ENCODE assay signal across 15 cellular contexts in genomic region chr6:52587001-52587400, GRCh38. TPM values are rescaled to one million over a fixed set of nuclear protein-coding genes. Genes with fewer than 3 reads are reported as not detected.
DNase-seq lines count a peak whose midpoint lies in the region; ATAC-seq, FAIRE-seq and TF ChIP-seq lines count a peak whose summit lies in the region.
"Had no signal": no experiment of that assay in that cellular context is flagged by ENCODE, and none has a peak within 500 bp of the region (broad histone marks: within the 10 kb centered on the region; RNA-seq: fewer than 3 reads in every experiment).

No MANE protein-coding gene starts in this region.

- BruUV-seq in K562 (replicated peaks; lab: Mats Ljungman, UMichigan) = no TSS peak

- peak in 1 of 2 experiments; percentile 38; a peak in 1 of 4 replicates for TF ChIP-seq RAD21 in K562 (CRISPR knock-in tag; conservative IDR thresholded peaks at IDR 0.05 in 1 of 2, IDR thresholded peaks at IDR 0.05 in 1 of 2)

- no peak overlapping the region for H3K9ac ChIP-seq in K562 (ENCODE audit: insufficient read depth in 1 of 2, low read depth in 2 of 2, low read length in 2 of 2)

- H4K20me1 ChIP-seq in K562 (replicated peaks; ENCODE audit: control insufficient read depth, insufficient read depth, low read length) = no peaks in the 10 kb centered on the region

- H3K27ac ChIP-seq in HEK293 (ENCODE audit: extremely low read depth, low read depth, low read length) (no peak overlapping the region), K562 (ENCODE audit: extremely low read depth, low read depth, low read length) (no peak overlapping the region)

- peaks cover 26% of the 10 kb centered on the region for H3K4me1 Mint-ChIP-seq in nephron
- H3K4me1 Mint-ChIP-seq in type B pancreatic cell (ENCODE audit: unreplicated experiment) = peaks cover 12% of the 10 kb centered on the region
- H3K4me1 Mint-ChIP-seq: B cell; CD4-positive, CD25-positive, alpha-beta regulatory T cell had no signal

- TF ChIP-seq EP300 in K562 (IDR thresholded peaks at IDR 0.05; ENCODE audit: low read length) = no peak

- ATAC-seq in K562 (no peak; the same call in 2 of the 3 replicates), HG03565 (IDR thresholded peaks at IDR 0.05; ENCODE audit: unreplicated experiment) (no peak)
- ATAC-seq: GM23338 had no signal

- CTCF ChIA-PET in HEK293 (lab: Yijun Ruan, JAX) = interaction anchor here (1.6 kb wide), 1 partner anchor 19 kb away, joined by 4 read pairs; no protein-coding TSS in a partner anchor
- CTCF ChIA-PET in K562 (lab: Yijun Ruan, JAX; ENCODE audit: low intra/inter-chr PET ratio) = interaction anchor here (1.6 kb wide), 1 partner anchor 171 kb away, joined by 4 read pairs; no protein-coding TSS in a partner anchor

- H3K27me3 Mint-ChIP-seq in nephron (ENCODE audit: low read depth) = no peaks in the 10 kb centered on the region
- H3K27me3 Mint-ChIP-seq in type B pancreatic cell = no peaks in the 10 kb centered on the region
- H3K27me3 Mint-ChIP-seq: B cell; CD4-positive, CD25-positive, alpha-beta regulatory T cell had no signal

- H3K36me3 ChIP-seq in BE2C (no peaks in the 10 kb centered on the region), HEK293 (ENCODE audit: control insufficient read depth in 2 of 2, insufficient read depth in 1 of 2, low read length in 2 of 2) (peaks cover 0 to 6% of the 10 kb centered on the region in 2 experiments; a peak in 2 of 3 replicates), K562 (ENCODE audit: control insufficient read depth, insufficient read depth, low read length) (no peaks in the 10 kb centered on the region)

- no peak for DNase-seq in BE2C
- DNase-seq in K562 (ENCODE audit: extremely low read depth in 1 of 4, low spot score in 3 of 4) = no peak
- no peak for DNase-seq in GOT3 (lab: John Stamatoyannopoulos, UW)
- no peak for DNase-seq in type B pancreatic cell (ENCODE audit: extremely low spot score, unreplicated experiment)
- DNase-seq: C1 segment of cervical spinal cord; CD4-positive, CD25-positive, alpha-beta regulatory T cell; DMS153; DMS79; GDM1; H9 had no signal

- no peaks in the 10 kb centered on the region for H3K27me3 ChIP-seq in BE2C
- no peaks in the 10 kb centered on the region; a peak in 1 of 5 replicates for H3K27me3 ChIP-seq in K562 (ENCODE audit: control insufficient read depth in 2 of 2, insufficient read depth in 2 of 2, low read length in 2 of 2)

- H3K4me3 ChIP-seq in BE2C (ENCODE audit: low read depth, low read length) (no peak overlapping the region), HEK293 (ENCODE audit: low read depth, low read length) (no peak overlapping the region), K562 (no peak overlapping the region)
- H3K4me3 ChIP-seq: GM23338 had no signal

- no peaks in the 10 kb centered on the region for H3K9me3 ChIP-seq in BE2C
- H3K9me3 ChIP-seq in HEK293 (ENCODE audit: control insufficient read depth, insufficient read depth, low read depth, low read length) = no peaks in the 10 kb centered on the region
- H3K9me3 ChIP-seq in K562 (replicated peaks; ENCODE audit: control insufficient read depth, insufficient read depth, low read depth, low read length) = no peaks in the 10 kb centered on the region

- 9% methylated on average over 3 of the region's 3 CpGs for WGBS in K562 (ENCODE audit: insufficient coverage, low coverage, missing lambda C conversion rate)

- H3K9me3 Mint-ChIP-seq in nephron = no peaks in the 10 kb centered on the region
- no peaks in the 10 kb centered on the region for H3K9me3 Mint-ChIP-seq in type B pancreatic cell
- H3K9me3 Mint-ChIP-seq: CD4-positive, CD25-positive, alpha-beta regulatory T cell; GM23338; H9 had no signal

- H3K27ac Mint-ChIP-seq in nephron = peak overlapping the region in 2 of 3 experiments; percentile 47 to 61
- no peak overlapping the region for H3K27ac Mint-ChIP-seq in type B pancreatic cell
- H3K27ac Mint-ChIP-seq: B cell; CD4-positive, CD25-positive, alpha-beta regulatory T cell; GM23338; H9 had no signal

- H3K4me2 ChIP-seq in K562 (ENCODE audit: insufficient read depth, low read length) = no peak overlapping the region
- H3K4me2 ChIP-seq: GM23338 had no signal

- H2AFZ ChIP-seq in K562 (ENCODE audit: low read depth, low read length) = no peak overlapping the region
- H2AFZ ChIP-seq: GM23338 had no signal

- in situ Hi-C loops in K562 (cut with MboI) = no loop called here

- H3K36me3 Mint-ChIP-seq in nephron (ENCODE audit: low read depth) (peaks cover 9% of the 10 kb centered on the region), type B pancreatic cell (peaks cover 3% of the 10 kb centered on the region)

- no peaks in the 10 kb centered on the region for H3K79me2 ChIP-seq in K562 (ENCODE audit: control insufficient read depth, insufficient read depth, low read length)

- no peak for TF ChIP-seq POLR2A in K562 (conservative IDR thresholded peaks at IDR 0.05)

- no peak for FAIRE-seq in K562 (lab: Jason Lieb, UNC)

- H3K4me1 ChIP-seq in BE2C = peaks cover 43% of the 10 kb centered on the region
- H3K4me1 ChIP-seq in HEK293 (ENCODE audit: control insufficient read depth, insufficient read depth, low read length) = peaks cover 3% of the 10 kb centered on the region; the same call in 1 of the 2 replicates
- no peaks in the 10 kb centered on the region; a peak in 2 of 5 replicates for H3K4me1 ChIP-seq in K562 (replicated peaks in 1 of 2; ENCODE audit: control insufficient read depth in 2 of 2, insufficient read depth in 2 of 2, low read length in 2 of 2)

- TF ChIP-seq CTCF in BE2C (IDR thresholded peaks at IDR 0.05; ENCODE audit: low read depth, low read length) = peak; percentile 7; the same call in 1 of the 2 replicates
- TF ChIP-seq CTCF in HEK293 (tag by site-specific recombination; IDR thresholded peaks at IDR 0.05) = no peak
- peak in 1 of 3 experiments; percentile 14; a peak in 2 of 6 replicates for TF ChIP-seq CTCF in K562 (IDR thresholded peaks at IDR 0.05 in 2 of 3, conservative IDR thresholded peaks at IDR 0.05 in 1 of 3; ENCODE audit: insufficient read depth in 2 of 3, low read depth in 1 of 3, low read length in 3 of 3)
- TF ChIP-seq CTCF in nephron (IDR thresholded peaks at IDR 0.05; ENCODE audit: unreplicated experiment in 3 of 3) = no peak
- no peak for TF ChIP-seq CTCF in type B pancreatic cell (conservative IDR thresholded peaks at IDR 0.05)

- H3K4me3 Mint-ChIP-seq in nephron (no peak overlapping the region), type B pancreatic cell (no peak overlapping the region)
- H3K4me3 Mint-ChIP-seq: B cell; CD4-positive, CD25-positive, alpha-beta regulatory T cell; GM23338; H9 had no signal

- no peaks in the 10 kb centered on the region for H3K9me1 ChIP-seq in K562 (ENCODE audit: control insufficient read depth, insufficient read depth, low read length)

- POLR2A ChIA-PET in HEK293 (lab: Yijun Ruan, JAX) (no interaction called here), K562 (lab: Yijun Ruan, JAX) (no interaction called here)

- intact Hi-C loops in K562 (cut with micrococcal nuclease) = no loop called here

TF ChIP-seq in HEK293, 187 proteins besides CTCF, POLR2A, EP300 and RAD21 (continues in another document):
- TF ChIP-seq ZNF48 (tag by site-specific recombination; IDR thresholded peaks at IDR 0.05) = no peak
- TF ChIP-seq ZNF571 (tag by site-specific recombination; IDR thresholded peaks at IDR 0.05) = no peak
- no peak for TF ChIP-seq ZSCAN5A (tag by site-specific recombination; IDR thresholded peaks at IDR 0.05)

TF ChIP-seq in K562, 482 proteins besides CTCF, POLR2A, EP300 and RAD21 (continues in another document):
- no peak for TF ChIP-seq CREB1 (IDR thresholded peaks at IDR 0.05)
- no peak for TF ChIP-seq CREB1 (CRISPR knock-in tag; IDR thresholded peaks at IDR 0.05)
- peak; percentile 30; the same call in 1 of the 2 replicates for TF ChIP-seq EHMT2 (IDR thresholded peaks at IDR 0.05)
- peak; percentile 62 for TF ChIP-seq EGR1 (conservative IDR thresholded peaks at IDR 0.05)
- TF ChIP-seq KDM1A (IDR thresholded peaks at IDR 0.05) = peak; percentile 50 to 55

RNA-seq across cellular contexts. Expression of gene TRAM2, which starts 10.1 kb away (rescaled TPM):
- polyA plus RNA-seq in BE2C (2012; ENCODE audit: insufficient read depth, insufficient read length, low read depth) = 5.0 TPM
- total RNA-seq in K562 (2011; cell fraction: chromatin; rRNA removed; ENCODE audit: low replicate concordance) = 13.0 and 21.5 TPM in 2 replicates
- total RNA-seq in K562 (2011; cell fraction: nucleolus; rRNA removed) = 14.6 and 17.2 TPM in 2 replicates
- 18.0 and 28.9 TPM in 2 replicates for total RNA-seq in K562 (2011; cell fraction: nucleoplasm; rRNA removed)
- total RNA-seq in K562 (2014; rRNA removed) (7.4 and 8.5 TPM in 2 replicates), K562 (2014; rRNA removed; fragmentation: Illumina TruSeq; extraction: Trizol) (8.4 and 8.9 TPM in 2 replicates), K562 (2015; rRNA removed; fragmentation: Illumina TruSeq; extraction: Trizol) (10.7 and 11.0 TPM in 2 replicates), K562 (2021) (10.8 and 13.3 TPM in 2 replicates), type B pancreatic cell (ENCODE audit: low replicate concordance) (17.3 and 23.0 TPM in 2 replicates)
- polyA plus RNA-seq in K562 (2011; rRNA removed) (6.1 and 10.1 TPM in 2 replicates), K562 (2014; fragmentation: Illumina TruSeq; extraction: Trizol) (11.6 and 12.8 TPM in 2 replicates), K562 (2014; fragmentation: Nextera tagmentation; extraction: Ambion mirVana) (1 to 10 TPM; 2.6 to 2.8 TPM), K562 (2014; rRNA removed) (8.9 and 10.3 TPM in 2 replicates)
- 6.4 and 8.7 TPM in 2 replicates for polyA plus RNA-seq in K562 (2011; cell fraction: cytosol; rRNA removed)
- 11.1 and 17.8 TPM in 2 replicates for polyA plus RNA-seq in K562 (2011; cell fraction: nucleus; rRNA removed)
- polyA plus RNA-seq in K562 (2012) = 8.4 and 10.0 TPM in 2 replicates
- polyA minus RNA-seq in K562 (2011; rRNA and poly(A)+ RNA removed) = 5.8 and 10.5 TPM in 2 replicates
- 4.6 and 7.9 TPM in 2 replicates for polyA minus RNA-seq in K562 (2011; cell fraction: cytosol; rRNA and poly(A)+ RNA removed)
- polyA minus RNA-seq in K562 (2011; cell fraction: nucleus; rRNA and poly(A)+ RNA removed) = 5.3 TPM in 2 replicates
